Comparison of ENCODE assay signal across 10 cellular contexts in genomic region chr5:145937432-145938250, GRCh38. TPM values are rescaled to one million over a fixed set of nuclear protein-coding genes. Genes with fewer than 3 reads are reported as not detected.
A peak's percentile ranks its signal among the peaks of the same experiment; 100 is the strongest.
DNase-seq lines count a peak whose midpoint lies in the region; ATAC-seq and TF ChIP-seq lines count a peak whose summit lies in the region.
"Had no signal": no experiment of that assay in that cellular context is flagged by ENCODE, and none has a peak within 500 bp of the region (broad histone marks: within the 10 kb centered on the region; RNA-seq: fewer than 3 reads in every experiment).

No MANE protein-coding gene starts in this region.

- BruUV-seq in PC-9 (replicated peaks; lab: Mats Ljungman, UMichigan) = TSS peak; percentile 44

- intact Hi-C loops in activated CD8-positive, alpha-beta T cell treated with anti-CD3 and anti-CD28 coated beads for 36 hours (cut with micrococcal nuclease) = no loop called here
- intact Hi-C loops in PC-9 (cut with micrococcal nuclease; ENCODE audit: unreplicated experiment) = loop anchor here (1.0 to 5.0 kb wide), 6 partner anchors 23 to 112 kb away; no protein-coding TSS in a partner anchor
- intact Hi-C loops in left ventricle myocardium inferior (cut with micrococcal nuclease) = no loop called here
- intact Hi-C loops in dorsolateral prefrontal cortex (cut with DNase I) = no loop called here

- H3K9me2 ChIP-seq in PC-9 (ENCODE audit: insufficient read depth) = no peaks in the 10 kb centered on the region

- H3K27me3 Mint-ChIP-seq in activated CD8-positive, alpha-beta T cell treated with anti-CD3 and anti-CD28 coated beads for 36 hours = peaks cover 29% of the 10 kb centered on the region
- H3K27me3 Mint-ChIP-seq in activated CD8-positive, alpha-beta T cell treated with anti-CD3 and anti-CD28 coated beads, Interleukin-2, amount 10 ng/mL, durations not matched to agents 7 days and 5 days (ENCODE audit: low read depth) = peaks cover 44% of the 10 kb centered on the region
- peaks cover 93% of the 10 kb centered on the region for H3K27me3 Mint-ChIP-seq in stimulated activated naive CD8-positive, alpha-beta T cell treated with anti-CD3 and anti-CD28 coated beads, Interleukin-15, amount 100 ng/mL, for 72 hours

- H3K9me3 Mint-ChIP-seq in activated CD8-positive, alpha-beta T cell treated with anti-CD3 and anti-CD28 coated beads for 36 hours = no peaks in the 10 kb centered on the region
- no peaks in the 10 kb centered on the region for H3K9me3 Mint-ChIP-seq in activated CD8-positive, alpha-beta T cell treated with anti-CD3 and anti-CD28 coated beads, Interleukin-2, amount 10 ng/mL, durations not matched to agents 7 days and 5 days (ENCODE audit: insufficient read depth)
- no peaks in the 10 kb centered on the region for H3K9me3 Mint-ChIP-seq in stimulated activated naive CD8-positive, alpha-beta T cell treated with anti-CD3 and anti-CD28 coated beads, Interleukin-15, amount 100 ng/mL, for 72 hours
- H3K9me3 Mint-ChIP-seq: central memory CD8-positive, alpha-beta T cell had no signal

- H3K36me3 ChIP-seq in PC-9 (ENCODE audit: low read depth) (no peaks in the 10 kb centered on the region), left ventricle myocardium inferior (no peaks in the 10 kb centered on the region)

- peak; percentile 57 for ATAC-seq in activated CD8-positive, alpha-beta T cell treated with anti-CD3 and anti-CD28 coated beads for 36 hours
- no peak for ATAC-seq in activated CD8-positive, alpha-beta T cell treated with anti-CD3 and anti-CD28 coated beads, Interleukin-2, amount 10 ng/mL, durations not matched to agents 7 days and 5 days
- ATAC-seq in stimulated activated naive CD8-positive, alpha-beta T cell treated with anti-CD3 and anti-CD28 coated beads, Interleukin-15, amount 100 ng/mL, for 72 hours = peak; percentile 51
- ATAC-seq in HG03469 (IDR thresholded peaks at IDR 0.05; ENCODE audit: unreplicated experiment) = no peak

- H3K27me3 ChIP-seq in PC-9 (ENCODE audit: insufficient read depth, low read depth) (no peaks in the 10 kb centered on the region), left ventricle myocardium inferior (ENCODE audit: low read depth) (peaks cover 10% of the 10 kb centered on the region), dorsolateral prefrontal cortex (peaks cover 0 to 35% (median 0%) of the 10 kb centered on the region in 45 donors)

- POLR2A ChIA-PET in activated CD8-positive, alpha-beta T cell treated with anti-CD3 and anti-CD28 coated beads for 36 hours (lab: Charles Lee) = interaction anchor here (1.4 kb wide), 1 partner anchor 8 kb away, joined by 3 read pairs; no protein-coding TSS in a partner anchor
- POLR2A ChIA-PET in activated CD8-positive, alpha-beta T cell treated with anti-CD3 and anti-CD28 coated beads, Interleukin-2, amount 10 ng/mL, durations not matched to agents 7 days and 5 days (lab: Charles Lee) = no interaction called here
- POLR2A ChIA-PET in PC-9 (lab: Charles Lee; ENCODE audit: unreplicated experiment) = interaction anchor here (0.5 to 0.9 kb wide), 6 partner anchors 8 to 1767 kb away, joined by 3 to 7 read pairs (median 5); no protein-coding TSS in a partner anchor

- H4K20me1 ChIP-seq in PC-9 (ENCODE audit: insufficient read depth) = no peaks in the 10 kb centered on the region

- peaks cover 61% of the 10 kb centered on the region for H3F3A ChIP-seq in PC-9 (ENCODE audit: insufficient read depth, low read depth)

- H3K4me1 Mint-ChIP-seq in activated CD8-positive, alpha-beta T cell treated with anti-CD3 and anti-CD28 coated beads for 36 hours (ENCODE audit: low read depth) = peaks cover 18% of the 10 kb centered on the region
- H3K4me1 Mint-ChIP-seq in activated CD8-positive, alpha-beta T cell treated with anti-CD3 and anti-CD28 coated beads, Interleukin-2, amount 10 ng/mL, durations not matched to agents 7 days and 5 days (ENCODE audit: low read depth) = peaks cover 10% of the 10 kb centered on the region
- peaks cover 22% of the 10 kb centered on the region for H3K4me1 Mint-ChIP-seq in stimulated activated naive CD8-positive, alpha-beta T cell treated with anti-CD3 and anti-CD28 coated beads, Interleukin-15, amount 100 ng/mL, for 72 hours

- DNase-seq in activated CD8-positive, alpha-beta T cell treated with anti-CD3 and anti-CD28 coated beads for 36 hours = peak; percentile 15
- no peak for DNase-seq in activated CD8-positive, alpha-beta T cell treated with anti-CD3 and anti-CD28 coated beads, Interleukin-2, amount 10 ng/mL, durations not matched to agents 7 days and 5 days
- peak; percentile 54 to 89 for DNase-seq in PC-9
- no peak for DNase-seq in left ventricle myocardium inferior
- no peak for DNase-seq in stimulated activated naive CD8-positive, alpha-beta T cell treated with anti-CD3 and anti-CD28 coated beads, Interleukin-15, amount 100 ng/mL, for 72 hours
- no peak for DNase-seq in dorsolateral prefrontal cortex
- DNase-seq in GDM1 (lab: John Stamatoyannopoulos, UW) = no peak

- H3K4me1 ChIP-seq in PC-9 (replicated peaks; ENCODE audit: insufficient read depth) (peaks cover 72% of the 10 kb centered on the region), left ventricle myocardium inferior (peaks cover 44% of the 10 kb centered on the region)

- TF ChIP-seq CTCF in activated CD8-positive, alpha-beta T cell treated with anti-CD3 and anti-CD28 coated beads for 36 hours (IDR thresholded peaks at IDR 0.05) = no peak
- TF ChIP-seq CTCF in PC-9 (conservative IDR thresholded peaks at IDR 0.05) (no peak), left ventricle myocardium inferior (IDR thresholded peaks at IDR 0.05; ENCODE audit: borderline replicate concordance) (no peak), dorsolateral prefrontal cortex (IDR thresholded peaks at IDR 0.05 in 54 of 56, conservative IDR thresholded peaks at IDR 0.05 in 2 of 56; ENCODE audit: low read depth in 1 of 56, partially characterized antibody in 56 of 56) (no peak)

- H2AFZ ChIP-seq in PC-9 = peak overlapping the region; percentile 79

- peak overlapping the region; percentile 77 for H3K4me3 ChIP-seq in PC-9
- peak overlapping the region; percentile 65 for H3K4me3 ChIP-seq in left ventricle myocardium inferior
- H3K4me3 ChIP-seq in dorsolateral prefrontal cortex = peak overlapping the region in 13 of 59 donors; percentile 2 to 66 (median 22)
- H3K4me3 ChIP-seq: K562 had no signal

- H3K4me2 ChIP-seq in PC-9 = peak overlapping the region; percentile 93

- no peak overlapping the region for H3K27ac Mint-ChIP-seq in activated CD8-positive, alpha-beta T cell treated with anti-CD3 and anti-CD28 coated beads for 36 hours
- H3K27ac Mint-ChIP-seq in activated CD8-positive, alpha-beta T cell treated with anti-CD3 and anti-CD28 coated beads, Interleukin-2, amount 10 ng/mL, durations not matched to agents 7 days and 5 days = no peak overlapping the region
- no peak overlapping the region for H3K27ac Mint-ChIP-seq in stimulated activated naive CD8-positive, alpha-beta T cell treated with anti-CD3 and anti-CD28 coated beads, Interleukin-15, amount 100 ng/mL, for 72 hours

- no peak overlapping the region for H3K4me3 Mint-ChIP-seq in activated CD8-positive, alpha-beta T cell treated with anti-CD3 and anti-CD28 coated beads for 36 hours
- H3K4me3 Mint-ChIP-seq in activated CD8-positive, alpha-beta T cell treated with anti-CD3 and anti-CD28 coated beads, Interleukin-2, amount 10 ng/mL, durations not matched to agents 7 days and 5 days = no peak overlapping the region
- no peak overlapping the region for H3K4me3 Mint-ChIP-seq in stimulated activated naive CD8-positive, alpha-beta T cell treated with anti-CD3 and anti-CD28 coated beads, Interleukin-15, amount 100 ng/mL, for 72 hours

- no peaks in the 10 kb centered on the region for H3K36me3 Mint-ChIP-seq in activated CD8-positive, alpha-beta T cell treated with anti-CD3 and anti-CD28 coated beads for 36 hours (ENCODE audit: low read depth)
- no peaks in the 10 kb centered on the region for H3K36me3 Mint-ChIP-seq in activated CD8-positive, alpha-beta T cell treated with anti-CD3 and anti-CD28 coated beads, Interleukin-2, amount 10 ng/mL, durations not matched to agents 7 days and 5 days (ENCODE audit: low read depth)

- no peaks in the 10 kb centered on the region for H3K9me3 ChIP-seq in PC-9 (ENCODE audit: insufficient read depth, low read depth)
- H3K9me3 ChIP-seq in left ventricle myocardium inferior (replicated peaks) = no peaks in the 10 kb centered on the region

- H3K79me2 ChIP-seq in PC-9 (ENCODE audit: low read depth) = peaks cover 45% of the 10 kb centered on the region

- H3K27ac ChIP-seq in PC-9 = peak overlapping the region; percentile 92
- H3K27ac ChIP-seq in left ventricle myocardium inferior (replicated peaks) = peak overlapping the region; percentile 54
- peak overlapping the region in 28 of 59 donors; percentile 1 to 69 (median 40) for H3K27ac ChIP-seq in dorsolateral prefrontal cortex

- CTCF ChIA-PET in activated CD8-positive, alpha-beta T cell treated with anti-CD3 and anti-CD28 coated beads for 36 hours (lab: Charles Lee) = no interaction called here
- CTCF ChIA-PET in activated CD8-positive, alpha-beta T cell treated with anti-CD3 and anti-CD28 coated beads, Interleukin-2, amount 10 ng/mL, durations not matched to agents 7 days and 5 days (lab: Charles Lee) = no interaction called here
- CTCF ChIA-PET in PC-9 (lab: Charles Lee) = interaction anchor here (0.9 kb wide), 1 partner anchor 104 kb away, joined by 3 read pairs; no protein-coding TSS in a partner anchor

RNA-seq across cellular contexts. Expression of gene SH3RF2, which starts 1.3 kb away (rescaled TPM):
- total RNA-seq in activated CD8-positive, alpha-beta T cell treated with anti-CD3 and anti-CD28 coated beads for 36 hours = not detected
- total RNA-seq in activated CD8-positive, alpha-beta T cell treated with anti-CD3 and anti-CD28 coated beads, Interleukin-2, amount 10 ng/mL, durations not matched to agents 7 days and 5 days = not detected
- total RNA-seq in PC-9 (2021) (30.9 and 37.2 TPM in 2 replicates), left ventricle myocardium inferior (376 TPM), dorsolateral prefrontal cortex (10 to 100 TPM in 2 of 120 experiments, 1 to 10 TPM in 117, under 1 TPM in 1; 0.91 to 10.7 (median 4.7) TPM)
- total RNA-seq: K562 had no signal

Comparison
In these comparisons a context has a peak if more than half of its experiments do, and no peak if none do; other contexts are left out.
1. ATAC-seq: peak in activated CD8-positive, alpha-beta T cell treated with anti-CD3 and anti-CD28 coated beads for 36 hours (single experiment) and stimulated activated naive CD8-positive, alpha-beta T cell treated with anti-CD3 and anti-CD28 coated beads, Interleukin-15, amount 100 ng/mL, for 72 hours (single experiment); none in activated CD8-positive, alpha-beta T cell treated with anti-CD3 and anti-CD28 coated beads, Interleukin-2, amount 10 ng/mL, durations not matched to agents 7 days and 5 days (single experiment) and HG03469 (single experiment).
2. DNase-seq: peak in activated CD8-positive, alpha-beta T cell treated with anti-CD3 and anti-CD28 coated beads for 36 hours (single experiment) and PC-9 (2 of 2); none in activated CD8-positive, alpha-beta T cell treated with anti-CD3 and anti-CD28 coated beads, Interleukin-2, amount 10 ng/mL, durations not matched to agents 7 days and 5 days (single experiment), left ventricle myocardium inferior (single experiment), stimulated activated naive CD8-positive, alpha-beta T cell treated with anti-CD3 and anti-CD28 coated beads, Interleukin-15, amount 100 ng/mL, for 72 hours (0 of 2), dorsolateral prefrontal cortex (0 of 10) and GDM1 (single experiment).